ENCODE assay signal across 14 cellular contexts in the genomic region with DNA sequence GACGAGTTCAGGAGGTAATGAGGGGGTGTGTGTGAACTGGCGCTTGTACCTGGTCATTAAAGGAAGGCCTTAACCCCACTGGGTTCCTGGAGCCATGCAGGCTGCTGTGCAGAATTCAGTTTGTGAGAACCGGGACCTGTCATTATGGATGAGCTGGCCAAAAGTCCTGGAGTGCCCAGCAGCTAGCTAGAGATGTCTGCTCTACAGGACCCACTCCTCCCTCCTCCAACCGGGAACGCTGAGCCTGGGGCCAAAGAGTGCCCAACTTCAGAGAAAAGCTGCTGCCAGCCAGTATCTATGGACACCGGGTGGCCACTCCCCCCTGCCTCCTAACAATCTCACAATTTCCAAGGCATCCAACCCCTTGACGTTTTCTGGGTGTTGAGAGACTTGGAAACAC. TPM values are rescaled to one million over a fixed set of nuclear protein-coding genes. Genes with fewer than 3 reads are reported as not detected.
DNase-seq lines count a peak whose midpoint lies in the region; ATAC-seq, FAIRE-seq and TF ChIP-seq lines count a peak whose summit lies in the region.
"Had no signal": no experiment of that assay in that cellular context is flagged by ENCODE, and none has a peak within 500 bp of the region (broad histone marks: within the 10 kb centered on the region; RNA-seq: fewer than 3 reads in every experiment).

No MANE protein-coding gene starts in this region.

- peaks cover 16% of the 10 kb centered on the region for H3K4me1 Mint-ChIP-seq in endodermal cell
- H3K4me1 Mint-ChIP-seq in natural killer cell, result no peaks in the 10 kb centered on the region

- H3K79me2 ChIP-seq in PC-3 (ENCODE audit: low read length), result no peaks in the 10 kb centered on the region

- H3K27ac Mint-ChIP-seq in endodermal cell (no peak overlapping the region), natural killer cell (no peak overlapping the region)
- H3K27ac Mint-ChIP-seq: activated naive CD4-positive, alpha-beta T cell treated with anti-CD3 and anti-CD28 coated beads, Interleukin-2, amount 50 U/mL, for 72 hours; CD4-positive, alpha-beta T cell had no signal

- H3K27ac ChIP-seq in endodermal cell (ENCODE audit: low read depth, low read length) (no peak overlapping the region), kidney (ENCODE audit: low read depth in 2 of 2, low read length in 2 of 2) (no peak overlapping the region), PC-3 (ENCODE audit: low read length) (no peak overlapping the region)

- ATAC-seq in natural killer cell, result no peak
- ATAC-seq in PC-3, result no peak

- H2AFZ ChIP-seq in PC-3 (ENCODE audit: low read length), result no peak overlapping the region

- H3K4me2 ChIP-seq in PC-3 (ENCODE audit: low read length), result no peak overlapping the region

- H3K27me3 Mint-ChIP-seq in endodermal cell (ENCODE audit: insufficient read depth), result peaks cover 21% of the 10 kb centered on the region
- peaks cover 24 to 43% of the 10 kb centered on the region in 2 donors for H3K27me3 Mint-ChIP-seq in natural killer cell (ENCODE audit: low read depth in 2 of 2)

- TF ChIP-seq CTCF in endodermal cell (conservative IDR thresholded peaks at IDR 0.05) (no peak), kidney (IDR thresholded peaks at IDR 0.05; ENCODE audit: borderline replicate concordance, extremely low read depth, insufficient read depth) (no peak), retinal pigment epithelial cell (conservative IDR thresholded peaks at IDR 0.05; ENCODE audit: low read depth, low read length) (no peak), natural killer cell (IDR thresholded peaks at IDR 0.05) (no peak), PC-3 (conservative IDR thresholded peaks at IDR 0.05; ENCODE audit: low read depth, low read length) (no peak)

- no peaks in the 10 kb centered on the region for H3F3A ChIP-seq in PC-3 (ENCODE audit: low read length, unreplicated experiment)

- POLR2A ChIA-PET in PC-3 (lab: Charles Lee; ENCODE audit: unreplicated experiment), result no interaction called here

- H3K9me3 Mint-ChIP-seq in endodermal cell, result no peaks in the 10 kb centered on the region
- no peaks in the 10 kb centered on the region for H3K9me3 Mint-ChIP-seq in natural killer cell
- H3K9me3 Mint-ChIP-seq: activated naive CD4-positive, alpha-beta T cell treated with anti-CD3 and anti-CD28 coated beads, Interleukin-2, amount 50 U/mL, for 72 hours; CD4-positive, alpha-beta T cell had no signal

- peak overlapping the region; percentile 77 for H3K4me3 ChIP-seq in endodermal cell (ENCODE audit: low read length)
- H3K4me3 ChIP-seq in kidney (ENCODE audit: low read length in 2 of 2), result peak overlapping the region; percentile 44 to 55
- H3K4me3 ChIP-seq in retinal pigment epithelial cell (ENCODE audit: low read length), result peak overlapping the region; percentile 61
- no peak overlapping the region for H3K4me3 ChIP-seq in PC-3 (ENCODE audit: low read length)

- H3K27me3 ChIP-seq in endodermal cell (ENCODE audit: control insufficient read depth, insufficient read depth, low read length, poor library complexity, severe bottlenecking), result peaks cover 34% of the 10 kb centered on the region
- H3K27me3 ChIP-seq in PC-3 (ENCODE audit: low read length), result peaks cover 28% of the 10 kb centered on the region

- no peak for FAIRE-seq in kidney (lab: Jason Lieb, UNC)

- H3K4me3 Mint-ChIP-seq in endodermal cell (peak overlapping the region; percentile 79), natural killer cell (no peak overlapping the region)
- H3K4me3 Mint-ChIP-seq: CD4-positive, alpha-beta T cell had no signal

- no peaks in the 10 kb centered on the region for H3K9me2 ChIP-seq in PC-3 (replicated peaks; ENCODE audit: low read length)

- BruUV-seq in PC-3 (replicated peaks; lab: Mats Ljungman, UMichigan), result no TSS peak

- no peaks in the 10 kb centered on the region for H3K36me3 ChIP-seq in endodermal cell (ENCODE audit: control insufficient read depth, insufficient read depth, low read length)
- no peaks in the 10 kb centered on the region for H3K36me3 ChIP-seq in kidney (ENCODE audit: control insufficient read depth in 1 of 2, insufficient read depth in 2 of 2, low read length in 2 of 2)
- H3K36me3 ChIP-seq in PC-3 (ENCODE audit: low read depth, low read length), result no peaks in the 10 kb centered on the region

- CTCF ChIA-PET in PC-3 (lab: Charles Lee), result no interaction called here

- H3K9me3 ChIP-seq in endodermal cell (ENCODE audit: control insufficient read depth, low read length), result no peaks in the 10 kb centered on the region
- H3K9me3 ChIP-seq in kidney (ENCODE audit: control insufficient read depth in 1 of 2, low read length in 2 of 2), result no peaks in the 10 kb centered on the region
- H3K9me3 ChIP-seq in PC-3 (ENCODE audit: low read length), result no peaks in the 10 kb centered on the region

- H3K4me1 ChIP-seq in endodermal cell (ENCODE audit: control insufficient read depth, insufficient read depth, low read length) (no peaks in the 10 kb centered on the region), kidney (ENCODE audit: control insufficient read depth in 1 of 2, insufficient read depth in 1 of 2, low read depth in 1 of 2, low read length in 2 of 2) (no peaks in the 10 kb centered on the region), PC-3 (ENCODE audit: insufficient read depth, low read length) (no peaks in the 10 kb centered on the region)

- peak; percentile 19 for DNase-seq in NCI-H69 (lab: John Stamatoyannopoulos, UW)
- peak; percentile 67 for DNase-seq in endodermal cell
- DNase-seq in kidney, result no peak
- no peak for DNase-seq in retinal pigment epithelial cell (ENCODE audit: low read depth)
- DNase-seq in NCI-H524 treated with DMSO at 0.1 percent for 48 hours (lab: John Stamatoyannopoulos, UW), result no peak
- no peak for DNase-seq in natural killer cell
- DNase-seq in PC-3, result no peak
- DNase-seq in RKO (ENCODE audit: low spot score), result no peak
- DNase-seq: activated CD4-positive, alpha-beta T cell treated with anti-CD3 and anti-CD28 coated beads, Interleukin-2, amount 50 U/mL, for 48 hours; CD4-positive, alpha-beta T cell; GOT3; Karpas-422; NCI-H226 had no signal

- no peak overlapping the region for H3K9ac ChIP-seq in endodermal cell (ENCODE audit: extremely low read depth, low read length, poor library complexity, severe bottlenecking)
- H3K9ac ChIP-seq in kidney (ENCODE audit: low read length in 2 of 2), result peak overlapping the region in 1 of 2 donors; percentile 23
- H3K9ac ChIP-seq in PC-3 (ENCODE audit: low read length), result no peak overlapping the region

- WGBS in endodermal cell (ENCODE audit: insufficient coverage in 1 of 2, insufficient read length in 1 of 2), 2 experiments, result 61 to 84% methylated on average over 2 to 7 of the region's 7 CpGs

- H4K20me1 ChIP-seq in PC-3 (ENCODE audit: low read length), result no peaks in the 10 kb centered on the region

- intact Hi-C loops in kidney (cut with DNase I) (no loop called here), natural killer cell (cut with micrococcal nuclease) (no loop called here), PC-3 (cut with micrococcal nuclease) (no loop called here)

- H3K36me3 Mint-ChIP-seq in endodermal cell (ENCODE audit: low read depth), result no peaks in the 10 kb centered on the region
- H3K36me3 Mint-ChIP-seq in natural killer cell, result no peaks in the 10 kb centered on the region
- H3K36me3 Mint-ChIP-seq: activated naive CD4-positive, alpha-beta T cell treated with anti-CD3 and anti-CD28 coated beads, Interleukin-2, amount 50 U/mL, for 72 hours had no signal

RNA-seq across cellular contexts. Expression of a gene that starts 1.2 kb away (rescaled TPM):
- total RNA-seq in endodermal cell (10 to 100 TPM; 13.7 to 25.8 TPM), kidney (8.6 TPM), natural killer cell (not detected), PC-3 (2014; rRNA removed) (0.36 and 0.46 TPM in 2 replicates)
- 3.3 TPM for polyA plus RNA-seq in endodermal cell (2013, experiment 1 of 2)
- 2.7 TPM for polyA plus RNA-seq in endodermal cell (2013, experiment 2 of 2)
- 7.5 TPM for polyA plus RNA-seq in kidney (ENCODE audit: insufficient read depth, low read depth, low replicate concordance)
- total RNA-seq: activated naive CD4-positive, alpha-beta T cell treated with anti-CD3 and anti-CD28 coated beads, Interleukin-2, amount 50 U/mL, for 72 hours had no signal

Comparison
In these comparisons a context has a peak if more than half of its experiments do, and no peak if none do; other contexts are left out.
1. DNase-seq: peak in NCI-H69 (single experiment) and endodermal cell (single experiment); none in kidney (single experiment), retinal pigment epithelial cell (single experiment), NCI-H524 treated with DMSO at 0.1 percent for 48 hours (single experiment), natural killer cell (single experiment), PC-3 (single experiment) and RKO (single experiment).